21 cellular contexts compared by ENCODE assay signal in the genomic region with DNA sequence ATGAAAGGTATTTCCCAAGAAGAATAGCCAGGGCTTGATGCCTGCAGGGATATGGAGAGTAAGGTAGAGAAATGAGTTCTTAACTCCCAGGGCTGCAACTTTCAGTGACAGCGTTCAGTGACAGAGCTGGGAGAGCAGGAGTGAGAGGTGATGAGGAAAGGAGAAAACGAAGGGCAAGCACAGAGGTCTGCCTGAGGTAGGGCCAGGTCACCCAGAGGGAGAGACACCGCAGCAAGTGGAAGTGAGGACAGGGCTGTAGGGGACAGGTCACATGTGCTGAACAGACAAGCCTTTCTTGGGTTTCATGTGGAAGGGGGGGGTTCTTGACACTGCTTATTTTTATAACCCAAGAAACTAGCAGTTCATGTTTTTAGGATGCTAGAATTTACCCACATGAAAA.
"Had no signal": no experiment of that assay in that cellular context is flagged by ENCODE, and none has a peak within 500 bp of the region (broad histone marks: within the 10 kb centered on the region; RNA-seq: fewer than 3 reads in every experiment).

No MANE protein-coding gene starts in this region.

- H3K27me3 ChIP-seq: Peyer's patch had no signal

- H3K4me3 ChIP-seq: K562, Peyer's patch had no signal

- ATAC-seq: activated CD8-positive, alpha-beta T cell treated with anti-CD3 and anti-CD28 coated beads, Interleukin-2, amount 10 ng/mL, durations not matched to agents 7 days and 5 days; K562 had no signal

- H3K9me3 Mint-ChIP-seq: activated naive CD4-positive, alpha-beta T cell treated with anti-CD3 and anti-CD28 coated beads, Interleukin-2, amount 50 U/mL, for 24 hours; T-helper 1 cell treated with Interleukin-12 subunit alpha and Interleukin-12 subunit beta and Interleukin-4 antibody, amounts not matched to agents 30 μg/mL and 1 μg/mL, for 36 hours had no signal

- H3K27ac ChIP-seq: Peyer's patch, RWPE1 had no signal

- H3K4me3 Mint-ChIP-seq: activated CD8-positive, alpha-beta T cell treated with anti-CD3 and anti-CD28 coated beads, Interleukin-2, amount 10 ng/mL, durations not matched to agents 7 days and 5 days; activated naive CD4-positive, alpha-beta T cell treated with anti-CD3 and anti-CD28 coated beads, Interleukin-2, amount 50 U/mL, for 24 hours; T-helper 1 cell treated with Interleukin-12 subunit alpha and Interleukin-12 subunit beta and Interleukin-4 antibody, amounts not matched to agents 30 μg/mL and 1 μg/mL, for 36 hours had no signal

- H3K4me1 Mint-ChIP-seq: activated naive CD4-positive, alpha-beta T cell treated with anti-CD3 and anti-CD28 coated beads, Interleukin-2, amount 50 U/mL, for 24 hours had no signal

- DNase-seq: activated CD4-positive, alpha-beta T cell treated with anti-CD3 and anti-CD28 coated beads for 48 hours; activated CD4-positive, alpha-beta T cell treated with anti-CD3 and anti-CD28 coated beads, Interleukin-2, amount 50 U/mL, for 4 hours; activated CD4-positive, CD25-positive, alpha-beta regulatory T cell treated with anti-CD3 and anti-CD28 coated beads, Interleukin-2, amount 50 U/mL, for 72 hours; activated CD8-positive, alpha-beta memory T cell treated with anti-CD3 and anti-CD28 coated beads, Interleukin-2, amount 50 U/mL, for 48 hours; activated CD8-positive, alpha-beta T cell treated with anti-CD3 and anti-CD28 coated beads, Interleukin-2, amount 10 ng/mL, durations not matched to agents 7 days and 5 days; activated naive CD4-positive, alpha-beta T cell; activated T-cell treated with anti-CD3 and anti-CD28 coated beads, Interleukin-2, amount 50 U/mL, for 1 hour; aorta; Karpas-422; MM.1S; NCI-H1105 treated with DMSO at 0.1 percent for 48 hours; NCI-H1436 treated with DMSO at 0.1 percent for 48 hours; NCI-H187; NCI-H2081; NCI-H524; Peyer's patch; SHP77 treated with DMSO at 0.1 percent for 48 hours had no signal

- H3K27me3 Mint-ChIP-seq: activated naive CD4-positive, alpha-beta T cell treated with anti-CD3 and anti-CD28 coated beads, Interleukin-2, amount 50 U/mL, for 24 hours had no signal

- FAIRE-seq: K562 had no signal

- H3K27ac Mint-ChIP-seq: activated CD8-positive, alpha-beta T cell treated with anti-CD3 and anti-CD28 coated beads, Interleukin-2, amount 10 ng/mL, durations not matched to agents 7 days and 5 days; activated naive CD4-positive, alpha-beta T cell treated with anti-CD3 and anti-CD28 coated beads, Interleukin-2, amount 50 U/mL, for 24 hours; T-helper 1 cell treated with Interleukin-12 subunit alpha and Interleukin-12 subunit beta and Interleukin-4 antibody, amounts not matched to agents 30 μg/mL and 1 μg/mL, for 36 hours had no signal

- H3K9me3 ChIP-seq: Peyer's patch had no signal
